Comparison of ENCODE assay signal across 16 cellular contexts in the genomic region with DNA sequence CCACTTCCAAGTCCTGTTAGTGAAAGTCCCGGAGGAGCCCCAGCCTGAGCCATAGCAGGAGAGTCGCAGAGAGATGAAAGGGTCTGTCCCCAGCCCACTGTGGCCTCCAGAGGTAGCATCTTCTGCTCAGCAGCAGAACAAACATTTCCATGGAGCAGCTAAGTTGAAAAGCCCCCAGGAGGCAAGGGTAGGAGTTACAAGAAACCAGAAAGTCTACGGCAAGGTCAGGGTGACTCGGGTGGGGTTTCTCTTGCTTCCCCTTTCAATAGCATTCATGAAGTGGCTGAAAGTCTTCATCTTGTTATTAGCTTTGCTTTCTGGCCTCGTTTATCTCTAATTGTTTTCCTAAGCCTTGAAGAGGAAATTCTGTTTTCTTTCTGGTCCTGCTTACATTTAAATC.
"Had no signal": no experiment of that assay in that cellular context is flagged by ENCODE, and none has a peak within 500 bp of the region (broad histone marks: within the 10 kb centered on the region; RNA-seq: fewer than 3 reads in every experiment).

No MANE protein-coding gene starts in this region.

- H3K4me3 Mint-ChIP-seq: activated CD4-positive, alpha-beta T cell treated with anti-CD3 and anti-CD28 coated beads, Interleukin-2, amount 10 ng/mL, durations not matched to agents 7 days and 5 days; central memory CD8-positive, alpha-beta T cell; mesothelial cell of epicardium; T-helper 2 cell treated with Interferon-gamma antibody and Interleukin-4, amounts not matched to agents 5 μg/mL and 100 μg/mL, for 36 hours had no signal

- ATAC-seq: foreskin keratinocyte, lower lobe of right lung, psoas muscle had no signal

- H3K4me3 ChIP-seq: coronary artery, lower lobe of right lung, psoas muscle, sigmoid colon, thoracic aorta had no signal

- H3K4me1 Mint-ChIP-seq: activated CD4-positive, alpha-beta T cell treated with anti-CD3 and anti-CD28 coated beads, Interleukin-2, amount 10 ng/mL, durations not matched to agents 7 days and 5 days; central memory CD8-positive, alpha-beta T cell had no signal

- H3K9me3 Mint-ChIP-seq: activated CD4-positive, alpha-beta T cell treated with anti-CD3 and anti-CD28 coated beads, Interleukin-2, amount 10 ng/mL, durations not matched to agents 7 days and 5 days; central memory CD8-positive, alpha-beta T cell; mesothelial cell of epicardium; T-helper 2 cell treated with Interferon-gamma antibody and Interleukin-4, amounts not matched to agents 5 μg/mL and 100 μg/mL, for 36 hours had no signal

- H3K36me3 Mint-ChIP-seq: mesothelial cell of epicardium had no signal

- H3K27ac Mint-ChIP-seq: activated CD4-positive, alpha-beta T cell treated with anti-CD3 and anti-CD28 coated beads, Interleukin-2, amount 10 ng/mL, durations not matched to agents 7 days and 5 days; mesothelial cell of epicardium; T-helper 2 cell treated with Interferon-gamma antibody and Interleukin-4, amounts not matched to agents 5 μg/mL and 100 μg/mL, for 36 hours had no signal

- DNase-seq: activated CD4-positive, alpha-beta T cell treated with anti-CD3 and anti-CD28 coated beads, Interleukin-2, amount 10 ng/mL, durations not matched to agents 7 days and 5 days; activated CD4-positive, CD25-positive, alpha-beta regulatory T cell; activated naive CD4-positive, alpha-beta T cell; anterior cingulate cortex; brain microvascular endothelial cell; foreskin keratinocyte; head of caudate nucleus; lower lobe of right lung; psoas muscle; sigmoid colon; stimulated activated CD4-positive, alpha-beta T cell treated with anti-CD3 and anti-CD28 coated beads, Interleukin-1b, Interleukin-23, amount 100 ng/mL, for 48 hours had no signal
